ENCODE assay signal across 8 cellular contexts in genomic region chr12:459430-460258, GRCh38. TPM values are rescaled to one million over a fixed set of nuclear protein-coding genes. Genes with fewer than 3 reads are reported as not detected.
DNase-seq lines count a peak whose midpoint lies in the region; ATAC-seq and TF ChIP-seq lines count a peak whose summit lies in the region.

B4GALNT3 (plus strand) TSS chr12:459939; CDS start chr12:460377, 438 bp downstream.

- H3K4me3 Mint-ChIP-seq in activated T-cell treated with anti-CD3 and anti-CD28 coated beads, Interleukin-2, amount 50 U/mL, for 4 hours, result peak within 1 kb of the TSS; percentile 83
- peak within 1 kb of the TSS; percentile 86 for H3K4me3 Mint-ChIP-seq in nephron progenitor cell

- H3K27ac Mint-ChIP-seq in nephron progenitor cell, result no peak within 1 kb of the TSS

- H3K9me3 Mint-ChIP-seq in activated T-cell treated with anti-CD3 and anti-CD28 coated beads, Interleukin-2, amount 50 U/mL, for 4 hours, result no peaks in the 10 kb centered on the region
- no peaks in the 10 kb centered on the region for H3K9me3 Mint-ChIP-seq in nephron progenitor cell

- H3K27me3 Mint-ChIP-seq in activated T-cell treated with anti-CD3 and anti-CD28 coated beads, Interleukin-2, amount 50 U/mL, for 4 hours (ENCODE audit: low read depth), result peaks cover 21% of the 10 kb centered on the region
- peaks cover 57% of the 10 kb centered on the region for H3K27me3 Mint-ChIP-seq in nephron progenitor cell (ENCODE audit: low read depth, poor library complexity)

- no peak for TF ChIP-seq CTCF in nephron progenitor cell (IDR thresholded peaks at IDR 0.05)

- 2% methylated on average over 81 of the region's 82 CpGs for WGBS in urinary bladder

- no peaks in the 10 kb centered on the region for H3K36me3 Mint-ChIP-seq in activated T-cell treated with anti-CD3 and anti-CD28 coated beads, Interleukin-2, amount 50 U/mL, for 4 hours (ENCODE audit: insufficient read depth)
- H3K36me3 Mint-ChIP-seq in nephron progenitor cell (ENCODE audit: low read depth), result peaks cover 5% of the 10 kb centered on the region

- H3K4me1 ChIP-seq in urinary bladder (ENCODE audit: insufficient read depth), result no peaks in the 10 kb centered on the region

- peak; percentile 13 for DNase-seq in DMS153 treated with DMSO at 0.1 percent for 48 hours (lab: John Stamatoyannopoulos, UW; ENCODE audit: unreplicated experiment)
- DNase-seq in DMS153 (lab: John Stamatoyannopoulos, UW), result no peak
- peak; percentile 62 to 80 for DNase-seq in NCI-H526 (lab: John Stamatoyannopoulos, UW)
- DNase-seq in activated T-cell treated with anti-CD3 and anti-CD28 coated beads, Interleukin-2, amount 50 U/mL, for 4 hours, result peak; percentile 29
- DNase-seq in fibroblast of peridontal ligament (ENCODE audit: extremely low read depth), result peak; percentile 6
- DNase-seq in nephron progenitor cell, result peak; percentile 79
- no peak for DNase-seq in cortex of kidney (lab: John Stamatoyannopoulos, UW)

- H3K4me3 ChIP-seq in urinary bladder (ENCODE audit: low read depth, low read length), result peak within 1 kb of the TSS; percentile 69

- ATAC-seq in activated T-cell treated with anti-CD3 and anti-CD28 coated beads, Interleukin-2, amount 50 U/mL, for 4 hours, result peak; percentile 62 to 64

- no peak within 1 kb of the TSS for H3K27ac ChIP-seq in urinary bladder (ENCODE audit: low read depth)

- peaks cover 11% of the 10 kb centered on the region for H3K4me1 Mint-ChIP-seq in activated T-cell treated with anti-CD3 and anti-CD28 coated beads, Interleukin-2, amount 50 U/mL, for 4 hours (ENCODE audit: low read depth)
- H3K4me1 Mint-ChIP-seq in nephron progenitor cell, result peaks cover 45% of the 10 kb centered on the region

- H3K36me3 ChIP-seq in urinary bladder (ENCODE audit: insufficient read depth), result no peaks in the 10 kb centered on the region

RNA-seq across cellular contexts. Expression of gene B4GALNT3, which starts in this region (rescaled TPM):
- total RNA-seq in activated T-cell treated with anti-CD3 and anti-CD28 coated beads, Interleukin-2, amount 50 U/mL, for 4 hours, result 1 to 10 TPM in 2 of 3 donors, under 1 TPM in 1; 0.87 to 2.9 (median 2.1) TPM
- 1.4 TPM for total RNA-seq in urinary bladder
- polyA plus RNA-seq in urinary bladder, result 1.3 TPM

Comparison
In these comparisons a context has a peak if more than half of its experiments do, and no peak if none do; other contexts are left out.
1. DNase-seq: peak in DMS153 treated with DMSO at 0.1 percent for 48 hours (single experiment), NCI-H526 (2 of 2), activated T-cell treated with anti-CD3 and anti-CD28 coated beads, Interleukin-2, amount 50 U/mL, for 4 hours (single experiment), fibroblast of peridontal ligament (single experiment) and nephron progenitor cell (single experiment); none in DMS153 (single experiment) and cortex of kidney (single experiment).